1 cellular context compared by ENCODE assay signal in genomic region chr1:170285027-170285426, GRCh38.
TF ChIP-seq lines count a peak whose summit lies in the region.

No MANE protein-coding gene starts in this region.

TF ChIP-seq in WTC11, 78 proteins besides CTCF, POLR2A, EP300 and RAD21 (continued from another document):
- TF ChIP-seq ZNF425 (CRISPR knock-in tag; conservative IDR thresholded peaks at IDR 0.05): no peak
- TF ChIP-seq HMGXB4 (CRISPR knock-in tag; IDR thresholded peaks at IDR 0.05): no peak
- no peak for TF ChIP-seq ZNF232 (CRISPR knock-in tag; IDR thresholded peaks at IDR 0.05)
- TF ChIP-seq CDX4 (CRISPR knock-in tag; IDR thresholded peaks at IDR 0.05; ENCODE audit: borderline replicate concordance): no peak
- no peak for TF ChIP-seq ZNF512 (CRISPR knock-in tag; IDR thresholded peaks at IDR 0.05; ENCODE audit: borderline replicate concordance)
- no peak for TF ChIP-seq NR2C2 (CRISPR knock-in tag; IDR thresholded peaks at IDR 0.05)
